In genomic region chr9:136843801-136844740, GRCh38 we compare ENCODE assay signal across 1 cellular context.
TF ChIP-seq lines count a peak whose summit lies in the region.

No MANE protein-coding gene starts in this region.

TF ChIP-seq in K562, 482 proteins besides CTCF, POLR2A, EP300 and RAD21:
- 0 out of 2 replicates have a peak, but pooled peaks have one; percentile 15 for TF ChIP-seq EGR1 (conservative IDR thresholded peaks at IDR 0.05)
- peak; percentile 68 for TF ChIP-seq SP1 (CRISPR knock-in tag; IDR thresholded peaks at IDR 0.05)
- TF ChIP-seq HNRNPL (IDR thresholded peaks at IDR 0.05; ENCODE audit: low read depth, low read length) = 0 out of 2 replicates have a peak, but pooled peaks have one; percentile 70
- peak; percentile 81 for TF ChIP-seq ZBTB7A (IDR thresholded peaks at IDR 0.05; ENCODE audit: borderline replicate concordance, control insufficient read depth, low read depth, low read length)
- peak; percentile 67 for TF ChIP-seq RBM22 (IDR thresholded peaks at IDR 0.05; ENCODE audit: low read depth, low read length, poor library complexity, severe bottlenecking)
- TF ChIP-seq MAZ (CRISPR knock-in tag; conservative IDR thresholded peaks at IDR 0.05 in 1 of 2, IDR thresholded peaks at IDR 0.05 in 1 of 2) = peak in 1 of 2 experiments; percentile 26; a peak in 1 of 4 replicates
- peak; percentile 59 for TF ChIP-seq POLR2G (IDR thresholded peaks at IDR 0.05; ENCODE audit: low read depth, low read length)
- TF ChIP-seq FOXJ2 (tag; IDR thresholded peaks at IDR 0.05) = peak; percentile 34; the same call in 1 of the 2 replicates
- peak; percentile 31; the same call in 1 of the 2 replicates for TF ChIP-seq VEZF1 (CRISPR knock-in tag; IDR thresholded peaks at IDR 0.05)
- TF ChIP-seq, protein P1, sequence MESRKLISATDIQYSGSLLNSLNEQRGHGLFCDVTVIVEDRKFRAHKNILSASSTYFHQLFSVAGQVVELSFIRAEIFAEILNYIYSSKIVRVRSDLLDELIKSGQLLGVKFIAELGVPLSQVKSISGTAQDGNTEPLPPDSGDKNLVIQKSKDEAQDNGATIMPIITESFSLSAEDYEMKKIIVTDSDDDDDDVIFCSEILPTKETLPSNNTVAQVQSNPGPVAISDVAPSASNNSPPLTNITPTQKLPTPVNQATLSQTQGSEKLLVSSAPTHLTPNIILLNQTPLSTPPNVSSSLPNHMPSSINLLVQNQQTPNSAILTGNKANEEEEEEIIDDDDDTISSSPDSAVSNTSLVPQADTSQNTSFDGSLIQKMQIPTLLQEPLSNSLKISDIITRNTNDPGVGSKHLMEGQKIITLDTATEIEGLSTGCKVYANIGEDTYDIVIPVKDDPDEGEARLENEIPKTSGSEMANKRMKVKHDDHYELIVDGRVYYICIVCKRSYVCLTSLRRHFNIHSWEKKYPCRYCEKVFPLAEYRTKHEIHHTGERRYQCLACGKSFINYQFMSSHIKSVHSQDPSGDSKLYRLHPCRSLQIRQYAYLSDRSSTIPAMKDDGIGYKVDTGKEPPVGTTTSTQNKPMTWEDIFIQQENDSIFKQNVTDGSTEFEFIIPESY (CRISPR knock-in tag; IDR thresholded peaks at IDR 0.05) = peak; percentile 71
- TF ChIP-seq SAFB (IDR thresholded peaks at IDR 0.05; ENCODE audit: borderline replicate concordance, low read depth, low read length) = 0 out of 2 replicates have a peak, but pooled peaks have one; percentile 17
